12 cellular contexts compared by ENCODE assay signal in genomic region chr6:148866657-148867268, GRCh38.
DNase-seq lines count a peak whose midpoint lies in the region; ATAC-seq lines count a peak whose summit lies in the region.
"Had no signal": no experiment of that assay in that cellular context is flagged by ENCODE, and none has a peak within 500 bp of the region (broad histone marks: within the 10 kb centered on the region; RNA-seq: fewer than 3 reads in every experiment).

No MANE protein-coding gene starts in this region.

- no peak overlapping the region for H3K4me3 ChIP-seq in naive thymus-derived CD4-positive, alpha-beta T cell (ENCODE audit: low read length)
- no peak overlapping the region for H3K4me3 ChIP-seq in CD4-positive, alpha-beta memory T cell (ENCODE audit: low read length in 2 of 2)

- H3K4me3 Mint-ChIP-seq in naive thymus-derived CD4-positive, alpha-beta T cell, result no peak overlapping the region
- peak overlapping the region in 1 of 8 donors; percentile 11 for H3K4me3 Mint-ChIP-seq in CD4-positive, alpha-beta memory T cell

- no peak overlapping the region for H3K27ac Mint-ChIP-seq in naive thymus-derived CD4-positive, alpha-beta T cell
- no peak overlapping the region for H3K27ac Mint-ChIP-seq in CD4-positive, alpha-beta memory T cell

- H3K9me3 ChIP-seq in naive thymus-derived CD4-positive, alpha-beta T cell (ENCODE audit: control insufficient read depth in 2 of 3, low read length in 3 of 3), result no peaks in the 10 kb centered on the region
- no peaks in the 10 kb centered on the region for H3K9me3 ChIP-seq in CD4-positive, alpha-beta memory T cell (ENCODE audit: control insufficient read depth in 1 of 2, low read length in 2 of 2)

- intact Hi-C loops in naive thymus-derived CD4-positive, alpha-beta T cell (cut with micrococcal nuclease), result no loop called here
- intact Hi-C loops in CD4-positive, alpha-beta memory T cell (cut with micrococcal nuclease), result no loop called here

- ATAC-seq in GM18909 (IDR thresholded peaks at IDR 0.05; ENCODE audit: poor library complexity, unreplicated experiment) (peak; percentile 90), GM21825 (IDR thresholded peaks at IDR 0.05; ENCODE audit: unreplicated experiment) (peak; percentile 93), HG03354 (IDR thresholded peaks at IDR 0.05; ENCODE audit: poor library complexity, severe bottlenecking, unreplicated experiment) (peak; percentile 95)
- ATAC-seq in naive thymus-derived CD4-positive, alpha-beta T cell, result peak; percentile 37
- ATAC-seq: SK-N-SH treated with all-trans-retinoic acid at 6 μM for 48 hours had no signal

- H3K27ac ChIP-seq in naive thymus-derived CD4-positive, alpha-beta T cell (ENCODE audit: low read depth, low read length), result no peak overlapping the region
- H3K27ac ChIP-seq in CD4-positive, alpha-beta memory T cell (ENCODE audit: low read depth, low read length), result no peak overlapping the region

- POLR2A ChIA-PET in naive thymus-derived CD4-positive, alpha-beta T cell (lab: Charles Lee), result interaction anchor here (0.6 kb wide), 1 partner anchor 531 kb away, joined by 4 read pairs; no protein-coding TSS in a partner anchor
- POLR2A ChIA-PET in CD4-positive, alpha-beta memory T cell (lab: Charles Lee; ENCODE audit: partially characterized antibody), result no interaction called here

- H3K4me1 Mint-ChIP-seq in naive thymus-derived CD4-positive, alpha-beta T cell, result peaks cover 0 to 11% (median 0%) of the 10 kb centered on the region in 7 donors
- H3K4me1 Mint-ChIP-seq in CD4-positive, alpha-beta memory T cell, result peaks cover 30 to 90% (median 74%) of the 10 kb centered on the region in 4 donors

- H3K36me3 Mint-ChIP-seq in naive thymus-derived CD4-positive, alpha-beta T cell, result no peaks in the 10 kb centered on the region
- H3K36me3 Mint-ChIP-seq in CD4-positive, alpha-beta memory T cell, result peaks cover 0 to 2% of the 10 kb centered on the region in 2 donors

- H3K4me1 ChIP-seq in naive thymus-derived CD4-positive, alpha-beta T cell (ENCODE audit: control insufficient read depth in 2 of 2, insufficient read depth in 2 of 2, low read length in 2 of 2), result no peaks in the 10 kb centered on the region
- no peaks in the 10 kb centered on the region for H3K4me1 ChIP-seq in CD4-positive, alpha-beta memory T cell (ENCODE audit: insufficient read depth, low read length)

- H3K27me3 Mint-ChIP-seq in naive thymus-derived CD4-positive, alpha-beta T cell, result peaks cover 3 to 17% (median 13%) of the 10 kb centered on the region in 5 donors
- H3K27me3 Mint-ChIP-seq in CD4-positive, alpha-beta memory T cell, result no peaks in the 10 kb centered on the region

- peaks cover 0 to 12% (median 4%) of the 10 kb centered on the region in 11 donors for H3K9me3 Mint-ChIP-seq in naive thymus-derived CD4-positive, alpha-beta T cell
- peaks cover 0 to 9% (median 0%) of the 10 kb centered on the region in 8 donors for H3K9me3 Mint-ChIP-seq in CD4-positive, alpha-beta memory T cell

- no peaks in the 10 kb centered on the region for H3K36me3 ChIP-seq in naive thymus-derived CD4-positive, alpha-beta T cell (ENCODE audit: control insufficient read depth in 2 of 3, insufficient read depth in 3 of 3, low read length in 3 of 3)
- no peaks in the 10 kb centered on the region for H3K36me3 ChIP-seq in CD4-positive, alpha-beta memory T cell (ENCODE audit: insufficient read depth, low read length)

- CTCF ChIA-PET in naive thymus-derived CD4-positive, alpha-beta T cell (lab: Charles Lee), result no interaction called here
- CTCF ChIA-PET in CD4-positive, alpha-beta memory T cell (lab: Charles Lee; ENCODE audit: partially characterized antibody), result no interaction called here

- DNase-seq in naive thymus-derived CD4-positive, alpha-beta T cell, result no peak
- DNase-seq in DMS53 treated with DMSO at 0.1 percent for 48 hours (lab: John Stamatoyannopoulos, UW; ENCODE audit: unreplicated experiment) (no peak), DMS53 (lab: John Stamatoyannopoulos, UW) (no peak)
- no peak for DNase-seq in CD4-positive, alpha-beta memory T cell
- DNase-seq in stimulated activated naive CD4-positive, alpha-beta T cell treated with Interleukin-2 at 50 U/mL for 16 hours (lab: John Stamatoyannopoulos, UW), result no peak
- DNase-seq: DMS79 treated with DMSO at 0.1 percent for 48 hours, foreskin fibroblast, NCI-H2081 treated with DMSO at 0.1 percent for 48 hours had no signal

- no peaks in the 10 kb centered on the region for H3K27me3 ChIP-seq in naive thymus-derived CD4-positive, alpha-beta T cell (ENCODE audit: control insufficient read depth in 2 of 2, insufficient read depth in 2 of 2, low read length in 2 of 2)
- H3K27me3 ChIP-seq in CD4-positive, alpha-beta memory T cell (ENCODE audit: insufficient read depth, low read length), result no peaks in the 10 kb centered on the region

Comparison
In these comparisons a context has a peak if more than half of its experiments do, and no peak if none do; other contexts are left out.
1. ATAC-seq: peak in every context shown above with its lines; median percentile 95 in HG03354; 93 in GM21825; 90 in GM18909; 37 in naive thymus-derived CD4-positive, alpha-beta T cell.